12 cellular contexts compared by ENCODE assay signal in the genomic region with DNA sequence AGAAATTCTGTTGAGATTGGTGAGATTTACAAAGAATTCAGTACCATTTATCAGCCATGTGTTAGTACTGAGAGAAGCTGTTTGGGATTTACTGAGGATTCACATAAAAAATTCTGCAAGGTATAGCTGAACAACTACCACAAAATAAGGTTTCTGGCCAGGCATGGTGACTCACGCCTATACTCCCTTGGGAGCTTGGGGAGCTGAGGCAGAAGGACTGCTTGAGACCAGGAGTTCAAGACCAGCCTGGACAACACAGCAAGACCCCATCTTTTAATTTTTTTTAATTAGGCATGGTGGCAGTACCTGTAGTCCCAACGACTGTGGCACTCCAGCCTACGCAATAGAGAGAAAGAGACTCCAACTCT.
A peak's percentile ranks its signal among the peaks of the same experiment; 100 is the strongest.
DNase-seq lines count a peak whose midpoint lies in the region; ATAC-seq, FAIRE-seq and TF ChIP-seq lines count a peak whose summit lies in the region.
"Had no signal": no experiment of that assay in that cellular context is flagged by ENCODE, and none has a peak within 500 bp of the region (broad histone marks: within the 10 kb centered on the region; RNA-seq: fewer than 3 reads in every experiment).

No MANE protein-coding gene starts in this region.

- H3K36me3 Mint-ChIP-seq in astrocyte (ENCODE audit: low read depth, unreplicated experiment), result no peaks in the 10 kb centered on the region
- H3K36me3 Mint-ChIP-seq: immature natural killer cell had no signal

- in situ Hi-C loops in Caki2 (cut with HindIII; ENCODE audit: low pct_unique_long_range_greater_than_20kb, low sequenced_read_pairs), result no loop called here

- H3K4me1 ChIP-seq in astrocyte (ENCODE audit: insufficient read depth, low read length), result peaks cover 12% of the 10 kb centered on the region

- FAIRE-seq in astrocyte (lab: Jason Lieb, UNC), result no peak

- peak overlapping the region; percentile 23 for H3K9ac ChIP-seq in astrocyte (ENCODE audit: low read length)

- H3K79me2 ChIP-seq in astrocyte (ENCODE audit: insufficient read depth, low read length), result peaks cover 14% of the 10 kb centered on the region

- H3K9me3 ChIP-seq in MG63 (no peaks in the 10 kb centered on the region), astrocyte (ENCODE audit: insufficient read depth, low read depth, low read length) (no peaks in the 10 kb centered on the region)

- H3K9me3 Mint-ChIP-seq in astrocyte (ENCODE audit: unreplicated experiment), result no peaks in the 10 kb centered on the region
- H3K9me3 Mint-ChIP-seq: immature natural killer cell; naive thymus-derived CD8-positive, alpha-beta T cell had no signal

- H4K20me1 ChIP-seq in astrocyte (ENCODE audit: insufficient read depth, low read length), result peaks cover 11% of the 10 kb centered on the region

- ATAC-seq in GM18517 (IDR thresholded peaks at IDR 0.05; ENCODE audit: unreplicated experiment), result no peak
- ATAC-seq: naive thymus-derived CD8-positive, alpha-beta T cell; Right ventricle myocardium inferior had no signal

- H3K4me2 ChIP-seq in astrocyte (ENCODE audit: low read length), result peak overlapping the region; percentile 43

- H3K27ac Mint-ChIP-seq in astrocyte (ENCODE audit: unreplicated experiment), result peak overlapping the region; percentile 8

- H3K36me3 ChIP-seq in MG63, result no peaks in the 10 kb centered on the region
- H3K36me3 ChIP-seq in astrocyte (ENCODE audit: insufficient read depth, low read length), result peaks cover 2% of the 10 kb centered on the region

- no peak overlapping the region for H3K4me3 Mint-ChIP-seq in astrocyte (ENCODE audit: unreplicated experiment)
- H3K4me3 Mint-ChIP-seq: naive thymus-derived CD8-positive, alpha-beta T cell had no signal

- no peak overlapping the region for H2AFZ ChIP-seq in astrocyte (ENCODE audit: low read depth, low read length)

- peak overlapping the region; percentile 65 for H3K27ac ChIP-seq in astrocyte (ENCODE audit: low read depth, low read length)

- peaks cover 10% of the 10 kb centered on the region for H3K4me1 Mint-ChIP-seq in astrocyte (ENCODE audit: low read depth, unreplicated experiment)

- H3K4me3 ChIP-seq in MG63 (no peak overlapping the region), astrocyte (ENCODE audit: insufficient read depth, low read depth, low read length) (no peak overlapping the region)

- TF ChIP-seq CTCF in astrocyte (IDR thresholded peaks at IDR 0.05; ENCODE audit: insufficient read depth, low read depth, low read length), result no peak

- no peaks in the 10 kb centered on the region for H3K27me3 ChIP-seq in MG63
- H3K27me3 ChIP-seq in astrocyte (ENCODE audit: insufficient read depth, low read length), result no peaks in the 10 kb centered on the region

- H3K27me3 Mint-ChIP-seq in astrocyte (ENCODE audit: low read depth, unreplicated experiment), result no peaks in the 10 kb centered on the region
- H3K27me3 Mint-ChIP-seq: naive thymus-derived CD8-positive, alpha-beta T cell had no signal

- DNase-seq in Caki2 (ENCODE audit: low read depth) (peak; percentile 23), MG63 (peak; percentile 84), astrocyte (ENCODE audit: low read depth) (no peak), myocyte (ENCODE audit: low read depth) (peak; percentile 53), T-helper 9 cell (no peak), NCI-H2196 treated with DMSO at 0.1 percent for 48 hours (lab: John Stamatoyannopoulos, UW; ENCODE audit: unreplicated experiment) (no peak)
- DNase-seq: aorta; DMS53; immature natural killer cell; naive thymus-derived CD8-positive, alpha-beta T cell had no signal

Comparison
In these comparisons a context has a peak if more than half of its experiments do, and no peak if none do; other contexts are left out.
1. DNase-seq: peak in Caki2 (single experiment), MG63 (single experiment) and myocyte (single experiment); none in astrocyte (single experiment), T-helper 9 cell (single experiment) and NCI-H2196 treated with DMSO at 0.1 percent for 48 hours (single experiment).